In genomic region chr13:91361755-91362271, GRCh38 we compare ENCODE assay signal across 1 cellular context.
TF ChIP-seq lines count a peak whose summit lies in the region.

No MANE protein-coding gene starts in this region.

TF ChIP-seq in HepG2, 621 proteins besides CTCF, POLR2A, EP300 and RAD21 (continued from another document):
- TF ChIP-seq THAP8 (CRISPR knock-in tag; IDR thresholded peaks at IDR 0.05; ENCODE audit: borderline replicate concordance) (no peak), NR3C1 (CRISPR knock-in tag; IDR thresholded peaks at IDR 0.05) (no peak), SNRNP70 (IDR thresholded peaks at IDR 0.05; ENCODE audit: low read depth, low read length) (no peak), IRF9 (CRISPR knock-in tag; IDR thresholded peaks at IDR 0.05; ENCODE audit: borderline replicate concordance) (no peak), ZNF17 (CRISPR knock-in tag; IDR thresholded peaks at IDR 0.05) (no peak), MAFF (IDR thresholded peaks at IDR 0.05; ENCODE audit: low read depth, low read length) (no peak), HMGA1 (CRISPR knock-in tag; conservative IDR thresholded peaks at IDR 0.05) (no peak), ZSCAN22 (CRISPR knock-in tag; IDR thresholded peaks at IDR 0.05) (no peak), MEIS1 (CRISPR knock-in tag; IDR thresholded peaks at IDR 0.05; ENCODE audit: borderline replicate concordance) (no peak), POLR2AphosphoS5 (IDR thresholded peaks at IDR 0.05; ENCODE audit: low read depth, low read length) (no peak), RBM39 (IDR thresholded peaks at IDR 0.05; ENCODE audit: low read depth, low read length, poor library complexity, severe bottlenecking) (no peak), DRAP1 (CRISPR knock-in tag; IDR thresholded peaks at IDR 0.05) (no peak), NCOR1 (IDR thresholded peaks at IDR 0.05; ENCODE audit: borderline replicate concordance, low read length) (peak; percentile 64; the same call in 1 of the 2 replicates), PTBP1 (IDR thresholded peaks at IDR 0.05; ENCODE audit: low read depth, low read length, poor library complexity, severe bottlenecking) (no peak), LCORL (IDR thresholded peaks at IDR 0.05) (no peak), LCORL (CRISPR knock-in tag; IDR thresholded peaks at IDR 0.05) (no peak), TBX3 (IDR thresholded peaks at IDR 0.05; ENCODE audit: borderline replicate concordance) (peak; percentile 80; the same call in 1 of the 2 replicates), JDP2 (CRISPR knock-in tag; IDR thresholded peaks at IDR 0.05; ENCODE audit: borderline replicate concordance) (no peak), RAD51 (IDR thresholded peaks at IDR 0.05; ENCODE audit: borderline replicate concordance) (no peak), GATAD1 (CRISPR knock-in tag; IDR thresholded peaks at IDR 0.05) (no peak), HNRNPL (IDR thresholded peaks at IDR 0.05; ENCODE audit: low read depth, low read length) (no peak), HOXA5 (CRISPR knock-in tag; IDR thresholded peaks at IDR 0.05) (0 out of 2 replicates have a peak, but pooled peaks have one; percentile 43), PCBP2 (optimal IDR thresholded peaks at IDR 0.05; ENCODE audit: low read depth, low read length, poor library complexity, severe bottlenecking) (no peak), ZNF232 (CRISPR knock-in tag; IDR thresholded peaks at IDR 0.05; ENCODE audit: borderline replicate concordance) (no peak), FOXK2 (IDR thresholded peaks at IDR 0.05) (0 out of 2 replicates have a peak, but pooled peaks have one; percentile 38), PAF1 (CRISPR knock-in tag; IDR thresholded peaks at IDR 0.05) (0 out of 2 replicates have a peak, but pooled peaks have one; percentile 36), CHCHD3 (CRISPR knock-in tag; IDR thresholded peaks at IDR 0.05) (no peak), HDAC1 (CRISPR knock-in tag; IDR thresholded peaks at IDR 0.05) (0 out of 2 replicates have a peak, but pooled peaks have one; percentile 20), GTF2F1 (IDR thresholded peaks at IDR 0.05; ENCODE audit: low read length) (no peak)
- TF ChIP-seq, protein P1, sequence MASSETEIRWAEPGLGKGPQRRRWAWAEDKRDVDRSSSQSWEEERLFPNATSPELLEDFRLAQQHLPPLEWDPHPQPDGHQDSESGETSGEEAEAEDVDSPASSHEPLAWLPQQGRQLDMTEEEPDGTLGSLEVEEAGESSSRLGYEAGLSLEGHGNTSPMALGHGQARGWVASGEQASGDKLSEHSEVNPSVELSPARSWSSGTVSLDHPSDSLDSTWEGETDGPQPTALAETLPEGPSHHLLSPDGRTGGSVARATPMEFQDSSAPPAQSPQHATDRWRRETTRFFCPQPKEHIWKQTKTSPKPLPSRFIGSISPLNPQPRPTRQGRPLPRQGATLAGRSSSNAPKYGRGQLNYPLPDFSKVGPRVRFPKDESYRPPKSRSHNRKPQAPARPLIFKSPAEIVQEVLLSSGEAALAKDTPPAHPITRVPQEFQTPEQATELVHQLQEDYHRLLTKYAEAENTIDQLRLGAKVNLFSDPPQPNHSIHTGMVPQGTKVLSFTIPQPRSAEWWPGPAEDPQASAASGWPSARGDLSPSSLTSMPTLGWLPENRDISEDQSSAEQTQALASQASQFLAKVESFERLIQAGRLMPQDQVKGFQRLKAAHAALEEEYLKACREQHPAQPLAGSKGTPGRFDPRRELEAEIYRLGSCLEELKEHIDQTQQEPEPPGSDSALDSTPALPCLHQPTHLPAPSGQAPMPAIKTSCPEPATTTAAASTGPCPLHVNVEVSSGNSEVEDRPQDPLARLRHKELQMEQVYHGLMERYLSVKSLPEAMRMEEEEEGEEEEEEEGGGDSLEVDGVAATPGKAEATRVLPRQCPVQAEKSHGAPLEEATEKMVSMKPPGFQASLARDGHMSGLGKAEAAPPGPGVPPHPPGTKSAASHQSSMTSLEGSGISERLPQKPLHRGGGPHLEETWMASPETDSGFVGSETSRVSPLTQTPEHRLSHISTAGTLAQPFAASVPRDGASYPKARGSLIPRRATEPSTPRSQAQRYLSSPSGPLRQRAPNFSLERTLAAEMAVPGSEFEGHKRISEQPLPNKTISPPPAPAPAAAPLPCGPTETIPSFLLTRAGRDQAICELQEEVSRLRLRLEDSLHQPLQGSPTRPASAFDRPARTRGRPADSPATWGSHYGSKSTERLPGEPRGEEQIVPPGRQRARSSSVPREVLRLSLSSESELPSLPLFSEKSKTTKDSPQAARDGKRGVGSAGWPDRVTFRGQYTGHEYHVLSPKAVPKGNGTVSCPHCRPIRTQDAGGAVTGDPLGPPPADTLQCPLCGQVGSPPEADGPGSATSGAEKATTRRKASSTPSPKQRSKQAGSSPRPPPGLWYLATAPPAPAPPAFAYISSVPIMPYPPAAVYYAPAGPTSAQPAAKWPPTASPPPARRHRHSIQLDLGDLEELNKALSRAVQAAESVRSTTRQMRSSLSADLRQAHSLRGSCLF (CRISPR knock-in tag; IDR thresholded peaks at IDR 0.05; ENCODE audit: borderline replicate concordance), result no peak
- TF ChIP-seq, protein P2, sequence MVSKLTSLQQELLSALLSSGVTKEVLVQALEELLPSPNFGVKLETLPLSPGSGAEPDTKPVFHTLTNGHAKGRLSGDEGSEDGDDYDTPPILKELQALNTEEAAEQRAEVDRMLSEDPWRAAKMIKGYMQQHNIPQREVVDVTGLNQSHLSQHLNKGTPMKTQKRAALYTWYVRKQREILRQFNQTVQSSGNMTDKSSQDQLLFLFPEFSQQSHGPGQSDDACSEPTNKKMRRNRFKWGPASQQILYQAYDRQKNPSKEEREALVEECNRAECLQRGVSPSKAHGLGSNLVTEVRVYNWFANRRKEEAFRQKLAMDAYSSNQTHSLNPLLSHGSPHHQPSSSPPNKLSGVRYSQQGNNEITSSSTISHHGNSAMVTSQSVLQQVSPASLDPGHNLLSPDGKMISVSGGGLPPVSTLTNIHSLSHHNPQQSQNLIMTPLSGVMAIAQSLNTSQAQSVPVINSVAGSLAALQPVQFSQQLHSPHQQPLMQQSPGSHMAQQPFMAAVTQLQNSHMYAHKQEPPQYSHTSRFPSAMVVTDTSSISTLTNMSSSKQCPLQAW (CRISPR knock-in tag; IDR thresholded peaks at IDR 0.05), result no peak
- TF ChIP-seq, protein P3, sequence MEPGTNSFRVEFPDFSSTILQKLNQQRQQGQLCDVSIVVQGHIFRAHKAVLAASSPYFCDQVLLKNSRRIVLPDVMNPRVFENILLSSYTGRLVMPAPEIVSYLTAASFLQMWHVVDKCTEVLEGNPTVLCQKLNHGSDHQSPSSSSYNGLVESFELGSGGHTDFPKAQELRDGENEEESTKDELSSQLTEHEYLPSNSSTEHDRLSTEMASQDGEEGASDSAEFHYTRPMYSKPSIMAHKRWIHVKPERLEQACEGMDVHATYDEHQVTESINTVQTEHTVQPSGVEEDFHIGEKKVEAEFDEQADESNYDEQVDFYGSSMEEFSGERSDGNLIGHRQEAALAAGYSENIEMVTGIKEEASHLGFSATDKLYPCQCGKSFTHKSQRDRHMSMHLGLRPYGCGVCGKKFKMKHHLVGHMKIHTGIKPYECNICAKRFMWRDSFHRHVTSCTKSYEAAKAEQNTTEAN (CRISPR knock-in tag; conservative IDR thresholded peaks at IDR 0.05), result no peak
- TF ChIP-seq, protein P4, sequence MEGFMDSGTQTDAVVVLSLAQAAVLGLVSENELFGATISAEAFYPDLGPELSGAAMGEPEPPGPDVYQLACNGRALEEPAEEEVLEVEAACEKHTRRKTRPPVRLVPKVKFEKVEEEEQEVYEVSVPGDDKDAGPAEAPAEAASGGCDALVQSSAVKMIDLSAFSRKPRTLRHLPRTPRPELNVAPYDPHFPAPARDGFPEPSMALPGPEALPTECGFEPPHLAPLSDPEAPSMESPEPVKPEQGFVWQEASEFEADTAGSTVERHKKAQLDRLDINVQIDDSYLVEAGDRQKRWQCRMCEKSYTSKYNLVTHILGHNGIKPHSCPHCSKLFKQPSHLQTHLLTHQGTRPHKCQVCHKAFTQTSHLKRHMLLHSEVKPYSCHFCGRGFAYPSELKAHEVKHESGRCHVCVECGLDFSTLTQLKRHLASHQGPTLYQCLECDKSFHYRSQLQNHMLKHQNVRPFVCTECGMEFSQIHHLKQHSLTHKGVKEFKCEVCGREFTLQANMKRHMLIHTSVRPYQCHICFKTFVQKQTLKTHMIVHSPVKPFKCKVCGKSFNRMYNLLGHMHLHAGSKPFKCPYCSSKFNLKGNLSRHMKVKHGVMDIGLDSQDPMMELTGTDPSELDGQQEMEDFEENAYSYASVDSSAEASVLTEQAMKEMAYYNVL (CRISPR knock-in tag; IDR thresholded peaks at IDR 0.05; ENCODE audit: borderline replicate concordance), result no peak
- TF ChIP-seq, protein P5, sequence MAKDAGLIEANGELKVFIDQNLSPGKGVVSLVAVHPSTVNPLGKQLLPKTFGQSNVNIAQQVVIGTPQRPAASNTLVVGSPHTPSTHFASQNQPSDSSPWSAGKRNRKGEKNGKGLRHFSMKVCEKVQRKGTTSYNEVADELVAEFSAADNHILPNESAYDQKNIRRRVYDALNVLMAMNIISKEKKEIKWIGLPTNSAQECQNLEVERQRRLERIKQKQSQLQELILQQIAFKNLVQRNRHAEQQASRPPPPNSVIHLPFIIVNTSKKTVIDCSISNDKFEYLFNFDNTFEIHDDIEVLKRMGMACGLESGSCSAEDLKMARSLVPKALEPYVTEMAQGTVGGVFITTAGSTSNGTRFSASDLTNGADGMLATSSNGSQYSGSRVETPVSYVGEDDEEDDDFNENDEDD (CRISPR knock-in tag; IDR thresholded peaks at IDR 0.05; ENCODE audit: borderline replicate concordance), result no peak
